In genomic region chr5:16964821-16965220, GRCh38 we compare ENCODE assay signal across 1 cellular context.
TF ChIP-seq lines count a peak whose summit lies in the region.

No MANE protein-coding gene starts in this region.

TF ChIP-seq in IMR-90, 13 proteins besides CTCF, POLR2A, EP300 and RAD21:
- TF ChIP-seq MAZ (IDR thresholded peaks at IDR 0.05; ENCODE audit: borderline replicate concordance, low read depth, low read length): no peak
- no peak for TF ChIP-seq NFE2L2 (IDR thresholded peaks at IDR 0.05; ENCODE audit: low read depth, low read length)
- TF ChIP-seq, protein P1, sequence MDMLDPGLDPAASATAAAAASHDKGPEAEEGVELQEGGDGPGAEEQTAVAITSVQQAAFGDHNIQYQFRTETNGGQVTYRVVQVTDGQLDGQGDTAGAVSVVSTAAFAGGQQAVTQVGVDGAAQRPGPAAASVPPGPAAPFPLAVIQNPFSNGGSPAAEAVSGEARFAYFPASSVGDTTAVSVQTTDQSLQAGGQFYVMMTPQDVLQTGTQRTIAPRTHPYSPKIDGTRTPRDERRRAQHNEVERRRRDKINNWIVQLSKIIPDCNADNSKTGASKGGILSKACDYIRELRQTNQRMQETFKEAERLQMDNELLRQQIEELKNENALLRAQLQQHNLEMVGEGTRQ (IDR thresholded peaks at IDR 0.05; ENCODE audit: low read depth, low read length): no peak
- no peak for TF ChIP-seq MAFK (IDR thresholded peaks at IDR 0.05; ENCODE audit: low read depth, low read length)
- TF ChIP-seq CHD1 (IDR thresholded peaks at IDR 0.05; ENCODE audit: low read depth, low read length): no peak
- TF ChIP-seq CEBPB (IDR thresholded peaks at IDR 0.05; ENCODE audit: low read depth, low read length): no peak
- no peak for TF ChIP-seq RFX5 (IDR thresholded peaks at IDR 0.05; ENCODE audit: low read depth, low read length)
- no peak for TF ChIP-seq RCOR1 (IDR thresholded peaks at IDR 0.05; ENCODE audit: insufficient replicate concordance, low read length)
- TF ChIP-seq MXI1 (IDR thresholded peaks at IDR 0.05; ENCODE audit: borderline replicate concordance, low read depth, low read length): no peak
- TF ChIP-seq SMC3 (IDR thresholded peaks at IDR 0.05; ENCODE audit: low read depth, low read length): no peak
- no peak for TF ChIP-seq BHLHE40 (IDR thresholded peaks at IDR 0.05; ENCODE audit: low read depth, low read length)
- TF ChIP-seq ELK1 (IDR thresholded peaks at IDR 0.05; ENCODE audit: borderline replicate concordance, low read depth, low read length): no peak
- TF ChIP-seq FOS (IDR thresholded peaks at IDR 0.05; ENCODE audit: low read depth, low read length): no peak
